15 cellular contexts compared by ENCODE assay signal in the genomic region with DNA sequence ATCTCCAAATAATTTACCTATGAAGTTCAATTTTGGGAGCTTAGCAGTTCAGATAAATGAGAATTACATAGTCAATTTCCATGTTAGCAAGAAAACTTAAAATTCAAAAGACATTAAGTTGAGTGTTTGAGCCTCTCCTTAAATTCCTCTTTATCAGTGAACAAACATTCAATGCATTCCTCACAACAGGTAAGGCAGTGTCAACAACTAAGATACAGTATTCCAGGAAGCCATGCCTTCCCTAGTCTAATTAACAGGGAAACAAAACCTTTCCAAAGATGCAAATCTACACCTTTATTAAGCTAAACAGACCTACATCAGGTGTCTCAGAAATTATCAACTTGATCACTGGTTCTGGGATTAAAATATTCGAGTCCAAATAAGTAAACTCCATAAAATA. TPM values are rescaled to one million over a fixed set of nuclear protein-coding genes. Genes with fewer than 3 reads are reported as not detected.
A peak's percentile ranks its signal among the peaks of the same experiment; 100 is the strongest.
DNase-seq lines count a peak whose midpoint lies in the region; ATAC-seq, FAIRE-seq and TF ChIP-seq lines count a peak whose summit lies in the region.
"Had no signal": no experiment of that assay in that cellular context is flagged by ENCODE, and none has a peak within 500 bp of the region (broad histone marks: within the 10 kb centered on the region; RNA-seq: fewer than 3 reads in every experiment).

No MANE protein-coding gene starts in this region.

- BruUV-seq in HepG2 (replicated peaks; lab: Mats Ljungman, UMichigan): no TSS peak

- intact Hi-C loops in HepG2 (cut with micrococcal nuclease; ENCODE audit: unreplicated experiment): loop anchor here (5.0 kb wide), 1 partner anchor 185 kb away; no protein-coding TSS in a partner anchor
- intact Hi-C loops in right lobe of liver (cut with DNase I): no loop called here

- 9% methylated on average over 1 of the region's 1 CpG for WGBS in HepG2 (ENCODE audit: low lambda C conversion rate)
- WGBS in right lobe of liver (ENCODE audit: insufficient coverage, low coverage, low lambda C conversion rate, missing lambda C conversion rate): 15% methylated on average over 1 of the region's 1 CpG
- WGBS in H1 (ENCODE audit: extremely low coverage in 1 of 2, insufficient coverage in 1 of 2, insufficient read length in 1 of 2, insufficient replicate concordance in 2 of 2, low coverage in 1 of 2, low lambda C conversion rate in 2 of 2, missing lambda C conversion rate in 1 of 2), 2 experiments: 41% methylated on average over 1 of the region's 1 CpG; no CpG with 5 or more reads in 1 of the 2 experiments
- WGBS in mesenchymal stem cell: 11% methylated on average over 1 of the region's 1 CpG

- DNase-seq in HepG2 (ENCODE audit: low spot score): no peak
- no peak for DNase-seq in right lobe of liver
- no peak for DNase-seq in H1 (ENCODE audit: low read depth in 1 of 2, low spot score in 2 of 2)
- no peak for DNase-seq in mesenchymal stem cell
- DNase-seq in CD1c-positive myeloid dendritic cell (ENCODE audit: extremely low spot score): no peak
- no peak for DNase-seq in OCI-M1 (lab: John Stamatoyannopoulos, UW)
- no peak for DNase-seq in putamen (ENCODE audit: low spot score)
- DNase-seq: activated CD4-positive, alpha-beta T cell treated with anti-CD3 and anti-CD28 coated beads, Interleukin-2, amount 10 ng/mL, durations not matched to agents 24 days and 14 days; activated T-cell treated with anti-CD3 and anti-CD28 coated beads, Interleukin-2, amount 50 U/mL, for 48 hours; amygdala; NCI-H1417 treated with DMSO at 0.1 percent for 48 hours; NCI-H510A treated with DMSO at 0.1 percent for 48 hours; spleen had no signal

- H3K18ac ChIP-seq in H1 (ENCODE audit: extremely low read depth, low read length): no peak overlapping the region
- no peak overlapping the region for H3K18ac ChIP-seq in mesenchymal stem cell (ENCODE audit: low read depth in 1 of 2, low read length in 2 of 2)

- no peak for FAIRE-seq in HepG2 (lab: Jason Lieb, UNC)
- FAIRE-seq in H1 (lab: Jason Lieb, UNC): no peak

- TF ChIP-seq RAD21 in HepG2 (CRISPR knock-in tag; IDR thresholded peaks at IDR 0.05): no peak
- no peak for TF ChIP-seq RAD21 in H1 (IDR thresholded peaks at IDR 0.05 in 1 of 2, conservative IDR thresholded peaks at IDR 0.05 in 1 of 2; ENCODE audit: low read depth in 2 of 2, low read length in 2 of 2)

- H4K91ac ChIP-seq in H1 (replicated peaks; ENCODE audit: insufficient read length, low read length) (no peak overlapping the region), mesenchymal stem cell (ENCODE audit: low read length) (no peak overlapping the region)

- H3K36me3 ChIP-seq in HepG2 (replicated peaks in 1 of 2; ENCODE audit: control insufficient read depth in 1 of 2, insufficient read depth in 2 of 2, low read length in 2 of 2): peaks cover 4 to 5% of the 10 kb centered on the region in 2 experiments; a peak in 3 of 5 replicates
- no peaks in the 10 kb centered on the region for H3K36me3 ChIP-seq in right lobe of liver
- H3K36me3 ChIP-seq in H1 (ENCODE audit: control insufficient read depth in 2 of 4, insufficient read depth in 4 of 4, low read length in 3 of 4): peaks cover 0 to 7% (median 3%) of the 10 kb centered on the region in 4 experiments; a peak in 4 of 8 replicates
- H3K36me3 ChIP-seq in mesenchymal stem cell (ENCODE audit: control insufficient read depth in 1 of 2, insufficient read depth in 2 of 2, low read depth in 1 of 2, low read length in 2 of 2): peaks cover 7 to 40% of the 10 kb centered on the region in 2 experiments
- H3K36me3 ChIP-seq: neutrophil had no signal

- no peak for TF ChIP-seq EP300 in HepG2 (IDR thresholded peaks at IDR 0.05; ENCODE audit: low read depth in 2 of 2, low read length in 2 of 2)
- no peak for TF ChIP-seq EP300 in HepG2 (CRISPR knock-in tag; IDR thresholded peaks at IDR 0.05; ENCODE audit: borderline replicate concordance)
- no peak for TF ChIP-seq EP300 in H1 (IDR thresholded peaks at IDR 0.05; ENCODE audit: borderline replicate concordance in 1 of 2, low read depth in 2 of 2, low read length in 2 of 2)

- H2AFZ ChIP-seq in HepG2 (ENCODE audit: low read length) (no peak overlapping the region), H1 (ENCODE audit: low read length) (no peak overlapping the region), mesenchymal stem cell (ENCODE audit: low read depth, low read length) (no peak overlapping the region)

- H3K27me3 ChIP-seq in HepG2 (ENCODE audit: control insufficient read depth in 1 of 2, insufficient read depth in 2 of 2, low read length in 2 of 2) (peaks cover 0 to 4% of the 10 kb centered on the region in 2 experiments; a peak in 1 of 5 replicates), right lobe of liver (no peaks in the 10 kb centered on the region), H1 (replicated peaks in 1 of 4; ENCODE audit: control insufficient read depth in 3 of 4, extremely low read depth in 1 of 4, insufficient read depth in 3 of 4, low read length in 3 of 4) (no peaks in the 10 kb centered on the region; a peak in 1 of 7 replicates), mesenchymal stem cell (ENCODE audit: control insufficient read depth in 1 of 2, insufficient read depth in 1 of 2, low read length in 2 of 2) (no peaks in the 10 kb centered on the region)

- H3K9me3 ChIP-seq in HepG2 (ENCODE audit: low read length) (no peaks in the 10 kb centered on the region), right lobe of liver (no peaks in the 10 kb centered on the region), H1 (ENCODE audit: insufficient read depth in 2 of 2, low read depth in 1 of 2, low read length in 1 of 2) (no peaks in the 10 kb centered on the region), mesenchymal stem cell (ENCODE audit: control insufficient read depth, low read length) (no peaks in the 10 kb centered on the region)
- H3K9me3 ChIP-seq: neutrophil, spleen had no signal

- in situ Hi-C loops in HepG2 (cut with HindIII; ENCODE audit: extremely low pct_ligation_motif_present, low pct_unique_long_range_greater_than_20kb): no loop called here

- no peak for ATAC-seq in HepG2
- no peak for ATAC-seq in right lobe of liver
- no peak for ATAC-seq in HG03521 (IDR thresholded peaks at IDR 0.05; ENCODE audit: unreplicated experiment)

- H2BK120ac ChIP-seq in H1 (replicated peaks; ENCODE audit: low read depth, low read length) (no peak overlapping the region), mesenchymal stem cell (ENCODE audit: low read depth, low read length) (no peak overlapping the region)

- CTCF ChIA-PET in HepG2 (lab: Yijun Ruan, JAX; ENCODE audit: low intra/inter-chr PET ratio, low total read pairs) (no interaction called here), H1 (lab: Charles Lee; ENCODE audit: partially characterized antibody) (interaction anchor here (1.0 kb wide), 1 partner anchor 11 kb away, joined by 4 read pairs; no protein-coding TSS in a partner anchor)

- H3K23ac ChIP-seq in H1 (ENCODE audit: insufficient read length) (no peak overlapping the region), mesenchymal stem cell (ENCODE audit: low read length in 2 of 2) (no peak overlapping the region)

- TF ChIP-seq POLR2A in HepG2 (IDR thresholded peaks at IDR 0.05; ENCODE audit: insufficient read depth in 1 of 2, low read depth in 2 of 2, low read length in 2 of 2) (no peak), right lobe of liver (IDR thresholded peaks at IDR 0.05) (no peak), H1 (IDR thresholded peaks at IDR 0.05; ENCODE audit: control extremely low read depth in 1 of 2, low read depth in 2 of 2, low read length in 2 of 2) (no peak)

- peak overlapping the region in 2 of 3 experiments; percentile 11 to 13; a peak in 1 of 6 replicates for H3K4me3 ChIP-seq in HepG2 (replicated peaks in 1 of 3; ENCODE audit: insufficient read depth in 1 of 3, low read depth in 2 of 3, low read length in 3 of 3)
- H3K4me3 ChIP-seq in right lobe of liver: no peak overlapping the region
- peak overlapping the region in 1 of 4 experiments; percentile 30; a peak in 1 of 8 replicates for H3K4me3 ChIP-seq in H1 (ENCODE audit: extremely low read depth in 1 of 4, insufficient read depth in 2 of 4, low read depth in 3 of 4, low read length in 4 of 4)
- peak overlapping the region in 1 of 2 experiments; percentile 95 for H3K4me3 ChIP-seq in mesenchymal stem cell (ENCODE audit: insufficient read depth in 1 of 2, low read depth in 1 of 2, low read length in 2 of 2)
- H3K4me3 ChIP-seq: spleen had no signal

- TF ChIP-seq CTCF in HepG2 (CRISPR knock-in tag; IDR thresholded peaks at IDR 0.05): no peak
- no peak for TF ChIP-seq CTCF in right lobe of liver (IDR thresholded peaks at IDR 0.05)
- TF ChIP-seq CTCF in H1 (IDR thresholded peaks at IDR 0.05; ENCODE audit: control extremely low read depth in 1 of 3, insufficient read depth in 1 of 3, low read depth in 1 of 3, low read length in 3 of 3): no peak

- no peak overlapping the region for H4K5ac ChIP-seq in H1 (ENCODE audit: insufficient read length, low read depth, low read length)

- peaks cover 3% of the 10 kb centered on the region for H3K79me1 ChIP-seq in H1 (ENCODE audit: low read depth, low read length)
- peaks cover 6% of the 10 kb centered on the region for H3K79me1 ChIP-seq in mesenchymal stem cell (replicated peaks; ENCODE audit: low read length, poor library complexity, severe bottlenecking)

- H3K79me2 ChIP-seq in HepG2 (ENCODE audit: insufficient read depth, low read length): peaks cover 24% of the 10 kb centered on the region
- H3K79me2 ChIP-seq in H1 (ENCODE audit: control insufficient read depth in 1 of 2, insufficient read depth in 2 of 2, low read length in 2 of 2): peaks cover 7 to 74% of the 10 kb centered on the region in 2 experiments

- H4K20me1 ChIP-seq in HepG2 (ENCODE audit: insufficient read depth, low read length) (no peaks in the 10 kb centered on the region), H1 (replicated peaks in 1 of 2; ENCODE audit: control insufficient read depth in 1 of 2, insufficient read depth in 2 of 2, low read length in 2 of 2) (no peaks in the 10 kb centered on the region)

- H4K8ac ChIP-seq in H1 (ENCODE audit: extremely low read depth, insufficient read depth, low read length): no peak overlapping the region
- no peak overlapping the region for H4K8ac ChIP-seq in mesenchymal stem cell (ENCODE audit: low read length)

- H2BK12ac ChIP-seq in H1 (ENCODE audit: low read depth, low read length): no peak overlapping the region
- H2BK12ac ChIP-seq in mesenchymal stem cell (ENCODE audit: low read length in 2 of 2): no peak overlapping the region

- H2BK15ac ChIP-seq in H1 (ENCODE audit: low read length): no peak overlapping the region
- H2BK15ac ChIP-seq in mesenchymal stem cell (ENCODE audit: low read depth, poor library complexity, severe bottlenecking): no peak overlapping the region

- H3K27ac ChIP-seq in HepG2 (ENCODE audit: extremely low read length, insufficient read depth, low read length) (no peak overlapping the region), right lobe of liver (no peak overlapping the region), H1 (ENCODE audit: low read depth, low read length) (no peak overlapping the region), mesenchymal stem cell (ENCODE audit: low read length, poor library complexity, severe bottlenecking) (no peak overlapping the region)
- H3K27ac ChIP-seq: neutrophil, spleen had no signal

- H3K4me2 ChIP-seq in HepG2 (ENCODE audit: low read depth, low read length) (peak overlapping the region; percentile 25), H1 (ENCODE audit: insufficient read depth in 1 of 2, low read depth in 2 of 2, low read length in 2 of 2) (peak overlapping the region; percentile 6 to 30; a peak in 1 of 4 replicates), mesenchymal stem cell (ENCODE audit: low read length, poor library complexity, severe bottlenecking) (no peak overlapping the region)

- H3K14ac ChIP-seq in H1 (ENCODE audit: insufficient read length) (no peak overlapping the region), mesenchymal stem cell (ENCODE audit: low read length in 2 of 2) (no peak overlapping the region)

- H3K56ac ChIP-seq in H1 (replicated peaks; ENCODE audit: insufficient read length, low read depth, low read length): no peak overlapping the region

- H3K4me1 ChIP-seq in HepG2 (ENCODE audit: insufficient read depth, low read length) (peaks cover 58% of the 10 kb centered on the region), right lobe of liver (peaks cover 0 to 15% (median 4%) of the 10 kb centered on the region in 4 donors), H1 (replicated peaks in 1 of 4; ENCODE audit: control insufficient read depth in 3 of 4, insufficient read depth in 4 of 4, low read length in 3 of 4) (peaks cover 3 to 10% (median 5%) of the 10 kb centered on the region in 4 experiments; a peak in 5 of 7 replicates), mesenchymal stem cell (ENCODE audit: control insufficient read depth, insufficient read depth, low read depth, low read length) (peaks cover 9% of the 10 kb centered on the region)

- H2BK5ac ChIP-seq in H1 (ENCODE audit: low read depth, low read length) (no peak overlapping the region), mesenchymal stem cell (ENCODE audit: low read depth, low read length, poor library complexity, severe bottlenecking) (no peak overlapping the region)

- no peak overlapping the region for H2BK20ac ChIP-seq in H1 (ENCODE audit: low read length)

- peaks cover 5% of the 10 kb centered on the region; the same call in 1 of the 2 replicates for H3K23me2 ChIP-seq in H1 (ENCODE audit: low read depth, low read length)

- POLR2A ChIA-PET in HepG2 (lab: Yijun Ruan, JAX): no interaction called here
- POLR2A ChIA-PET in H1 (lab: Charles Lee; ENCODE audit: partially characterized antibody): interaction anchor here (1.3 to 3.9 kb wide), 2 partner anchors 10 to 11 kb away, joined by 4 to 34 read pairs; no protein-coding TSS in a partner anchor

- H3K4ac ChIP-seq in H1 (replicated peaks; ENCODE audit: insufficient read length, low read depth, low read length) (no peak overlapping the region), mesenchymal stem cell (ENCODE audit: low read depth in 1 of 2, low read length in 2 of 2) (no peak overlapping the region)

- H2AK5ac ChIP-seq in H1 (ENCODE audit: low read depth, low read length) (no peak overlapping the region), mesenchymal stem cell (ENCODE audit: low read length, severe bottlenecking) (no peak overlapping the region)

- no peak overlapping the region for H3K9ac ChIP-seq in HepG2 (ENCODE audit: insufficient read depth, low read depth, low read length)
- H3K9ac ChIP-seq in H1 (replicated peaks in 1 of 4; ENCODE audit: extremely low read depth in 1 of 4, low read depth in 3 of 4, low read length in 3 of 4): no peak overlapping the region
- H3K9ac ChIP-seq in mesenchymal stem cell (ENCODE audit: low read length): peak overlapping the region; percentile 58

RNA-seq across cellular contexts. Expression of gene SH3RF1, which starts 3.7 kb away (rescaled TPM):
- total RNA-seq in HepG2 (2016; rRNA removed; fragmentation: Illumina TruSeq; extraction: Trizol) (3.2 and 3.8 TPM in 2 replicates), right lobe of liver (10 to 100 TPM in 1 of 6 experiments, 1 to 10 TPM in 5; 5.5 to 11.0 (median 7.3) TPM)
- total RNA-seq in HepG2 (2016; cell fraction: cytosol; rRNA removed; fragmentation: Illumina TruSeq; extraction: Trizol; ENCODE audit: low read depth): 1.3 and 2.3 TPM in 2 replicates
- total RNA-seq in HepG2 (2016; cell fraction: insoluble cytoplasmic fraction; rRNA removed; fragmentation: Illumina TruSeq; extraction: Trizol): 3.0 and 3.3 TPM in 2 replicates
- 2.4 and 2.6 TPM in 2 replicates for total RNA-seq in HepG2 (2016; cell fraction: membrane; rRNA removed; fragmentation: Illumina TruSeq; extraction: Trizol)
- 7.0 and 12.0 TPM in 2 replicates for total RNA-seq in HepG2 (2016; cell fraction: nucleus; rRNA removed; fragmentation: Illumina TruSeq; extraction: Trizol)
- polyA plus RNA-seq in HepG2 (2011; rRNA removed) (3.1 and 3.2 TPM in 2 replicates), H1 (2011; rRNA removed) (6.9 and 9.4 TPM in 2 replicates)
- polyA plus RNA-seq in HepG2 (2011; cell fraction: cytosol; rRNA removed): 1.9 and 2.5 TPM in 2 replicates
- 5.0 and 7.8 TPM in 2 replicates for polyA plus RNA-seq in HepG2 (2011; cell fraction: nucleus; rRNA removed)
- polyA plus RNA-seq in HepG2 (2012): 1.9 and 2.2 TPM in 2 replicates
- polyA plus RNA-seq in HepG2 (2016; cell fraction: cytosol; fragmentation: Illumina TruSeq; extraction: Trizol; ENCODE audit: low read depth): 0.23 and 0.25 TPM in 2 replicates
- polyA plus RNA-seq in HepG2 (2016; cell fraction: insoluble cytoplasmic fraction; fragmentation: Illumina TruSeq; extraction: Trizol; ENCODE audit: low read depth): 2.4 and 2.7 TPM in 2 replicates
- 0.74 and 0.91 TPM in 2 replicates for polyA plus RNA-seq in HepG2 (2016; cell fraction: membrane; fragmentation: Illumina TruSeq; extraction: Trizol; ENCODE audit: low read depth)
- polyA plus RNA-seq in HepG2 (2016; cell fraction: nucleus; fragmentation: Illumina TruSeq; extraction: Trizol; ENCODE audit: insufficient read depth, low read depth): 2.8 and 3.6 TPM in 2 replicates
- 25.0 and 59.0 TPM in 2 replicates for polyA minus RNA-seq in HepG2 (2011; rRNA and poly(A)+ RNA removed; ENCODE audit: low replicate concordance)
- polyA minus RNA-seq in HepG2 (2011; cell fraction: cytosol; rRNA and poly(A)+ RNA removed): 4.5 and 7.2 TPM in 2 replicates
- 26.3 and 31.1 TPM in 2 replicates for polyA minus RNA-seq in HepG2 (2011; cell fraction: nucleus; rRNA and poly(A)+ RNA removed)
- total RNA-seq in H1 (2021; fragmentation: NEBNext Ultra II Directional; extraction: Animal tissue kit (Norgen Biotek cat#: 25700)): 14.2 and 15.1 TPM in 2 replicates
- 3.9 TPM for polyA plus RNA-seq in H1 (2011; cell fraction: cytosol; rRNA removed)
- polyA plus RNA-seq in H1 (2011; cell fraction: nucleus; rRNA removed): 13.3 TPM
- polyA plus RNA-seq in H1 (2012, experiment 1 of 2): 6.8 to 8.9 TPM (median 6.9 TPM) in 4 replicates
- polyA plus RNA-seq in H1 (2012, experiment 2 of 2): 1.9 TPM
- 6.7 TPM for polyA plus RNA-seq in H1 (2013, experiment 1 of 2)
- 6.9 TPM for polyA plus RNA-seq in H1 (2013, experiment 2 of 2)
- 36.6 and 41.2 TPM in 2 replicates for polyA minus RNA-seq in H1 (2011; rRNA and poly(A)+ RNA removed)
- polyA minus RNA-seq in H1 (2011; cell fraction: cytosol; rRNA and poly(A)+ RNA removed): 8.7 TPM
- 31.0 TPM for polyA minus RNA-seq in H1 (2011; cell fraction: nucleus; rRNA and poly(A)+ RNA removed)
- polyA plus RNA-seq in mesenchymal stem cell (2013, experiment 1 of 2): 8.0 TPM
- 8.1 TPM for polyA plus RNA-seq in mesenchymal stem cell (2013, experiment 2 of 2)

Comparison
In these comparisons a context has a peak if more than half of its experiments do, and no peak if none do; other contexts are left out.
1. H3K4me3 ChIP-seq: peak in HepG2 (2 of 3); none in right lobe of liver (0 of 3).